In genomic region chr6:34339432-34339831, GRCh38 we compare ENCODE assay signal across 17 cellular contexts.
"Had no signal": no experiment of that assay in that cellular context is flagged by ENCODE, and none has a peak within 500 bp of the region (broad histone marks: within the 10 kb centered on the region; RNA-seq: fewer than 3 reads in every experiment).

No MANE protein-coding gene starts in this region.

- H3K9me3 ChIP-seq: prostate gland, testis had no signal

- DNase-seq: activated CD4-positive, alpha-beta T cell treated with anti-CD3 and anti-CD28 coated beads, Interleukin-2, amount 50 U/mL, for 4 hours; activated CD4-positive, CD25-positive, alpha-beta regulatory T cell treated with anti-CD3 and anti-CD28 coated beads, Interleukin-2, amount 50 U/mL, for 72 hours; activated effector memory CD4-positive, alpha-beta T cell treated with anti-CD3 and anti-CD28 coated beads, Interleukin-2, amount 50 U/mL, for 16 hours; activated T-cell treated with anti-CD3 and anti-CD28 coated beads, Interleukin-2, amount 50 U/mL, for 1 hour; amygdala; effector memory CD4-positive, alpha-beta T cell; hippocampal formation; left cardiac atrium; occipital lobe; stimulated activated CD4-positive, alpha-beta T cell treated with anti-CD3 and anti-CD28 coated beads, Interleukin-4, amount 100 ng/mL, for 4 hours; stimulated activated naive CD8-positive, alpha-beta T cell treated with anti-CD3 and anti-CD28 coated beads, Interleukin-15, amount 100 ng/mL, for 72 hours; T-helper 2 cell; testis had no signal

- H3K4me3 ChIP-seq: lung, prostate gland, testis had no signal

- H3K36me3 ChIP-seq: prostate gland had no signal

- H3K4me1 ChIP-seq: testis had no signal

- H3K27ac ChIP-seq: epithelial cell of prostate, prostate gland, testis had no signal

- ATAC-seq: left cardiac atrium; natural killer cell treated with Interleukin-12 subunit alpha and Interleukin-12 subunit beta and Interleukin-15 and Interleukin-18, amount 100 ng/mL, for 72 hours; stimulated activated naive CD8-positive, alpha-beta T cell treated with anti-CD3 and anti-CD28 coated beads, Interleukin-15, amount 100 ng/mL, for 72 hours had no signal

- H3K27me3 ChIP-seq: testis had no signal
